In genomic region chr19:17602872-17603552, GRCh38 we compare ENCODE assay signal across 34 cellular contexts.
"Had no signal": no experiment of that assay in that cellular context is flagged by ENCODE, and none has a peak within 500 bp of the region (broad histone marks: within the 10 kb centered on the region; RNA-seq: fewer than 3 reads in every experiment).

No MANE protein-coding gene starts in this region.

- DNase-seq: activated CD4-positive, alpha-beta T cell treated with anti-CD3 and anti-CD28 coated beads for 48 hours; activated CD4-positive, alpha-beta T cell treated with anti-CD3 and anti-CD28 coated beads, Interleukin-2, amount 50 U/mL, for 48 hours; activated CD8-positive, alpha-beta memory T cell treated with anti-CD3 and anti-CD28 coated beads, Interleukin-2, amount 50 U/mL, for 4 hours; activated effector memory CD4-positive, alpha-beta T cell treated with anti-CD3 and anti-CD28 coated beads, Interleukin-2, amount 50 U/mL, for 16 hours; activated naive CD4-positive, alpha-beta T cell treated with anti-CD3 and anti-CD28 coated beads for 36 hours; activated naive CD8-positive, alpha-beta T cell treated with anti-CD3 and anti-CD28 coated beads for 36 hours; activated T-cell treated with anti-CD3 and anti-CD28 coated beads, Interleukin-2, amount 50 U/mL, for 1 hour; adrenal gland; aorta; body of pancreas; colonic mucosa; dorsolateral prefrontal cortex; effector memory CD4-positive, alpha-beta T cell; erythroblast; gastrocnemius medialis; hippocampal formation; left cardiac atrium; left ventricle myocardium superior; ovary; retina; sigmoid colon; small intestine; stimulated activated CD4-positive, alpha-beta T cell treated with anti-CD3 and anti-CD28 coated beads, Interleukin-4, amount 100 ng/mL, for 24 hours; trophoblast cell; uterus had no signal

- H3K27me3 ChIP-seq: body of pancreas, ovary had no signal

- H3K9me3 ChIP-seq: adrenal gland, body of pancreas, colonic mucosa, gastrocnemius medialis, neutrophil, ovary, sigmoid colon, thoracic aorta, uterus had no signal

- H3K4me1 ChIP-seq: gastrocnemius medialis had no signal

- H3K4me3 Mint-ChIP-seq: activated naive CD4-positive, alpha-beta T cell treated with anti-CD3 and anti-CD28 coated beads for 36 hours; activated naive CD8-positive, alpha-beta T cell treated with anti-CD3 and anti-CD28 coated beads for 36 hours; activated T-helper 1 cell treated with anti-CD3 and anti-CD28 coated beads, Interleukin-12 subunit alpha, Interleukin-12 subunit beta, Interleukin-2, Interleukin-4 antibody, amounts not matched to agents 30 ng/mL and 10 ng/mL and 1 ng/mL, durations not matched to agents 14 hours and 24 hours and 36 hours; nephron; stimulated activated effector memory CD8-positive, alpha-beta T cell treated with anti-CD3 and anti-CD28 coated beads, Interleukin-12 subunit alpha, Interleukin-12 subunit beta, amount 100 ng/mL, for 72 hours; stimulated activated naive CD8-positive, alpha-beta T cell treated with anti-CD3 and anti-CD28 coated beads, Interleukin-15, Interleukin-2, amounts not matched to agents 100 ng/mL and 50 ng/mL, for 24 hours had no signal

- H3K27ac ChIP-seq: adrenal gland, body of pancreas, colonic mucosa, dorsolateral prefrontal cortex, gastrocnemius medialis, neutrophil, ovary, sigmoid colon, thoracic aorta, uterus, VCaP had no signal

- H3K4me3 ChIP-seq: adrenal gland, body of pancreas, colonic mucosa, dorsolateral prefrontal cortex, gastrocnemius medialis, ovary, sigmoid colon, thoracic aorta, uterus had no signal

- H3K27ac Mint-ChIP-seq: activated naive CD4-positive, alpha-beta T cell treated with anti-CD3 and anti-CD28 coated beads for 36 hours; activated naive CD8-positive, alpha-beta T cell treated with anti-CD3 and anti-CD28 coated beads for 36 hours; activated T-helper 1 cell treated with anti-CD3 and anti-CD28 coated beads, Interleukin-12 subunit alpha, Interleukin-12 subunit beta, Interleukin-2, Interleukin-4 antibody, amounts not matched to agents 30 ng/mL and 10 ng/mL and 1 ng/mL, durations not matched to agents 14 hours and 24 hours and 36 hours; nephron; progenitor cell of endocrine pancreas; stimulated activated effector memory CD8-positive, alpha-beta T cell treated with anti-CD3 and anti-CD28 coated beads, Interleukin-12 subunit alpha, Interleukin-12 subunit beta, amount 100 ng/mL, for 72 hours; stimulated activated naive CD8-positive, alpha-beta T cell treated with anti-CD3 and anti-CD28 coated beads, Interleukin-15, Interleukin-2, amounts not matched to agents 100 ng/mL and 50 ng/mL, for 24 hours had no signal

- ATAC-seq: activated CD4-positive, CD25-positive, alpha-beta regulatory T cell treated with anti-CD3 and anti-CD28 coated beads, Interleukin-2, amount 50 U/mL, for 24 hours; body of pancreas; gastrocnemius medialis; left cardiac atrium; left ventricle myocardium superior; stimulated activated effector memory CD8-positive, alpha-beta T cell treated with anti-CD3 and anti-CD28 coated beads, Interleukin-12 subunit alpha, Interleukin-12 subunit beta, amount 100 ng/mL, for 72 hours had no signal

- H3K9me3 Mint-ChIP-seq: activated naive CD4-positive, alpha-beta T cell treated with anti-CD3 and anti-CD28 coated beads for 36 hours; activated T-helper 1 cell treated with anti-CD3 and anti-CD28 coated beads, Interleukin-12 subunit alpha, Interleukin-12 subunit beta, Interleukin-2, Interleukin-4 antibody, amounts not matched to agents 30 ng/mL and 10 ng/mL and 1 ng/mL, durations not matched to agents 14 hours and 24 hours and 36 hours; nephron; stimulated activated effector memory CD8-positive, alpha-beta T cell treated with anti-CD3 and anti-CD28 coated beads, Interleukin-12 subunit alpha, Interleukin-12 subunit beta, amount 100 ng/mL, for 72 hours; stimulated activated naive CD8-positive, alpha-beta T cell treated with anti-CD3 and anti-CD28 coated beads, Interleukin-15, Interleukin-2, amounts not matched to agents 100 ng/mL and 50 ng/mL, for 24 hours had no signal

- H3K36me3 ChIP-seq: adrenal gland, colonic mucosa, gastrocnemius medialis, neutrophil, ovary, sigmoid colon, thoracic aorta, uterus had no signal

- H3K36me3 Mint-ChIP-seq: activated naive CD8-positive, alpha-beta T cell treated with anti-CD3 and anti-CD28 coated beads for 36 hours had no signal
